9 cellular contexts compared by ENCODE assay signal in genomic region chr5:170266570-170267379, GRCh38. TPM values are rescaled to one million over a fixed set of nuclear protein-coding genes. Genes with fewer than 3 reads are reported as not detected.
A peak's percentile ranks its signal among the peaks of the same experiment; 100 is the strongest.
DNase-seq lines count a peak whose midpoint lies in the region; ATAC-seq and TF ChIP-seq lines count a peak whose summit lies in the region.
"Had no signal": no experiment of that assay in that cellular context is flagged by ENCODE, and none has a peak within 500 bp of the region (broad histone marks: within the 10 kb centered on the region; RNA-seq: fewer than 3 reads in every experiment).

No MANE protein-coding gene starts in this region.

- H3K27me3 ChIP-seq in A673 (replicated peaks; ENCODE audit: insufficient read depth, low read depth, low read length, poor library complexity), result peaks cover 7% of the 10 kb centered on the region
- no peaks in the 10 kb centered on the region for H3K27me3 ChIP-seq in upper lobe of left lung

- H3K4me3 ChIP-seq in A673 (ENCODE audit: low read depth, low read length, poor library complexity, severe bottlenecking) (no peak overlapping the region), upper lobe of left lung (no peak overlapping the region)

- H3K27ac Mint-ChIP-seq in T-cell (peak overlapping the region; percentile 91 to 95), natural killer cell (peak overlapping the region; percentile 94 to 99)

- TF ChIP-seq CTCF in A673 (conservative IDR thresholded peaks at IDR 0.05; ENCODE audit: low read depth, low read length), result no peak
- no peak for TF ChIP-seq CTCF in natural killer cell (IDR thresholded peaks at IDR 0.05)
- TF ChIP-seq CTCF in upper lobe of left lung (IDR thresholded peaks at IDR 0.05), result no peak

- H3K36me3 ChIP-seq in A673 (ENCODE audit: insufficient read depth, low read length, poor library complexity, severe bottlenecking) (no peaks in the 10 kb centered on the region), upper lobe of left lung (peaks cover 0 to 69% (median 26%) of the 10 kb centered on the region in 4 donors)

- H3K27me3 Mint-ChIP-seq in T-cell (no peaks in the 10 kb centered on the region), natural killer cell (ENCODE audit: low read depth in 2 of 2) (no peaks in the 10 kb centered on the region)

- H3K4me1 ChIP-seq in A673 (ENCODE audit: insufficient read depth, low read length, poor library complexity, severe bottlenecking) (no peaks in the 10 kb centered on the region), upper lobe of left lung (peaks cover 22 to 43% (median 34%) of the 10 kb centered on the region in 4 donors)

- H3K36me3 Mint-ChIP-seq in T-cell, result peaks cover 81% of the 10 kb centered on the region
- H3K36me3 Mint-ChIP-seq in natural killer cell, result peaks cover 50% of the 10 kb centered on the region

- H3K4me3 Mint-ChIP-seq in T-cell, result peak overlapping the region; percentile 58 to 77 (median 62)
- H3K4me3 Mint-ChIP-seq in natural killer cell, result peak overlapping the region; percentile 79

- peak; percentile 10 for DNase-seq in A673 (ENCODE audit: low spot score)
- peak in 25 of 34 experiments; percentile 22 to 69 (median 47) for DNase-seq in T-cell
- peak; percentile 83 for DNase-seq in activated effector memory CD4-positive, alpha-beta T cell treated with anti-CD3 and anti-CD28 coated beads, Interleukin-2, amount 50 U/mL, for 16 hours
- no peak for DNase-seq in natural killer cell
- no peak for DNase-seq in stimulated activated CD8-positive, alpha-beta memory T cell treated with anti-CD3 and anti-CD28 coated beads, Interleukin-4, amount 100 ng/mL, for 48 hours
- DNase-seq in AML-193 (lab: John Stamatoyannopoulos, UW), result no peak
- DNase-seq in KBM-7, result no peak
- no peak for DNase-seq in upper lobe of left lung

- intact Hi-C loops in A673 (cut with micrococcal nuclease; ENCODE audit: unreplicated experiment), result loop anchor here (5.0 kb wide), 1 partner anchor 366 kb away; no protein-coding TSS in a partner anchor
- intact Hi-C loops in natural killer cell (cut with micrococcal nuclease), result loop anchor here (1.0 kb wide), 1 partner anchor 11 kb away; no protein-coding TSS in a partner anchor

- no peak for TF ChIP-seq EP300 in upper lobe of left lung (IDR thresholded peaks at IDR 0.05)

- H3K9me3 Mint-ChIP-seq in T-cell, result no peaks in the 10 kb centered on the region
- no peaks in the 10 kb centered on the region for H3K9me3 Mint-ChIP-seq in natural killer cell

- H3K4me1 Mint-ChIP-seq in T-cell, result peaks cover 90 to 97% (median 96%) of the 10 kb centered on the region in 3 donors
- peaks cover 62 to 67% of the 10 kb centered on the region in 2 donors for H3K4me1 Mint-ChIP-seq in natural killer cell

- peak; percentile 21 to 46 (median 32) for ATAC-seq in T-cell (replicated peaks in 1 of 4)
- ATAC-seq in natural killer cell, result peak; percentile 45 to 58 (median 47)
- no peak for ATAC-seq in upper lobe of left lung (ENCODE audit: low FRiP score in 2 of 2)

- TF ChIP-seq POLR2A in upper lobe of left lung (IDR thresholded peaks at IDR 0.05), result no peak

- 60 to 61% methylated on average over 17 of the region's 17 CpGs for WGBS in upper lobe of left lung, 2 donors

- H3K9me3 ChIP-seq in A673 (ENCODE audit: low read depth, low read length, poor library complexity, severe bottlenecking) (no peaks in the 10 kb centered on the region), upper lobe of left lung (no peaks in the 10 kb centered on the region)

- in situ Hi-C loops in KBM-7 (cut with MboI; ENCODE audit: low pct_unique_long_range_greater_than_20kb, low sequenced_read_pairs), result no loop called here

- H3K27ac ChIP-seq in A673 (ENCODE audit: low read depth, low read length, poor library complexity, severe bottlenecking) (no peak overlapping the region), upper lobe of left lung (peak overlapping the region in 2 of 4 donors; percentile 37 to 87)

- POLR2A ChIA-PET in A673 (lab: Charles Lee; ENCODE audit: low non-redundant PET), result no interaction called here
- POLR2A ChIA-PET in T-cell (lab: Charles Lee), result interaction anchor here in 1 of 2 donors (0.6 to 2.1 kb wide), 6 partner anchors 15 to 1919 kb away, joined by 3 to 9 read pairs (median 5); no protein-coding TSS in a partner anchor

- CTCF ChIA-PET in A673 (lab: Charles Lee) (interaction anchor here (0.9 kb wide), 1 partner anchor 154 kb away, joined by 3 read pairs; no protein-coding TSS in a partner anchor), T-cell (lab: Charles Lee) (interaction anchor here (0.6 to 5.2 kb wide), 30 partner anchors 8 to 1886 kb away, joined by 3 to 60 read pairs (median 6); partner anchors contain the start of gene LCP2 (in 2 of the 2))

- no TSS peak for BruUV-seq in A673 (replicated peaks; lab: Mats Ljungman, UMichigan)

RNA-seq across cellular contexts. Expression of gene LCP2, which starts 30.8 kb away (rescaled TPM):
- total RNA-seq in A673 (2021) (not detected in 2 replicates), T-cell (100 to 1,000 TPM; 355 to 394 (median 374) TPM), natural killer cell (100 to 1,000 TPM; 376 to 488 (median 450) TPM), upper lobe of left lung (100 to 1,000 TPM in 1 of 6 donors, 10 to 100 TPM in 5; 43.0 to 148 (median 68.6) TPM)
- total RNA-seq: epithelial cell of proximal tubule had no signal

RNA-seq across cellular contexts. Expression of gene C5orf58, which starts 34.0 kb away (rescaled TPM):
- total RNA-seq in A673 (2021) (not detected in 2 replicates), T-cell (not detected), natural killer cell (not detected), upper lobe of left lung (not detected)
- total RNA-seq: epithelial cell of proximal tubule had no signal

Comparison
In these comparisons a context has a peak if more than half of its experiments do, and no peak if none do; other contexts are left out.
1. DNase-seq: peak in A673 (single experiment), T-cell (25 of 34) and activated effector memory CD4-positive, alpha-beta T cell treated with anti-CD3 and anti-CD28 coated beads, Interleukin-2, amount 50 U/mL, for 16 hours (single experiment); none in natural killer cell (single experiment), stimulated activated CD8-positive, alpha-beta memory T cell treated with anti-CD3 and anti-CD28 coated beads, Interleukin-4, amount 100 ng/mL, for 48 hours (single experiment), AML-193 (0 of 2), KBM-7 (single experiment) and upper lobe of left lung (0 of 2).
2. ATAC-seq: peak in T-cell (4 of 4) and natural killer cell (3 of 3); none in upper lobe of left lung (0 of 2).
3. RNA of gene LCP2, which starts 30.8 kb away (total RNA-seq): 376 to 488 TPM in natural killer cell, 355 to 394 TPM in T-cell and 43.0 to 148 TPM in upper lobe of left lung; not detected in A673; every median in the first group is over 10 times any median in the second.